ENCODE assay signal across 8 cellular contexts in the genomic region with DNA sequence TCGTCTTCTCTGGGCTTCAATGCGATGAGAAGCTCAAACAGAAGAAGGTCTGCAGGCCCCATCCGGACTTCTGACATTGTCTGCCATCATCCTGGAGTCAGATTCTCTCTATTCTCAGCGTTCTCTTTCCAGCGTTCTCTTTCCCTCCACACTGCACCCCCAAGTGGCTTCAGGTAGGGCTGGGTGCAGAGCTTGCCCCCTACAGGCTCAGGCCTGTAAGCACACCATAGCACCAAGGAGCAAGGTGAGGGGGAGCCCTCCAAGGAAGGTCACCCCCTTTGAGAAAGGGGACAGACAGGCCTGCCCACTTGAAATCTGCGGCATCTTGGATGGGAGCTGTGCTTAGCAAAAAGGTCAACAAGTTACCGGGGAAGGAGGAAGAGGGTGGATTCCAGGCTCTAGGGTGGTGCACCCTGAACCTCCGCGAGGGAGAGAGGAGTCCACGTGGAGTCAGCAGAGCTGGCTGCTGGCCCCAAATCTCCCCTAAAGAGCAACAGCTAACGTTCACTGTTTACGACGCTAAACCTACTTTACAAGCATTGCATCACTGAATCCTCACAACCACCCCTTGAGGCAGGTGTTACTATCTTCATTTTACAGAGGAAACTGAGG. TPM values are rescaled to one million over a fixed set of nuclear protein-coding genes. Genes with fewer than 3 reads are reported as not detected.
A peak's percentile ranks its signal among the peaks of the same experiment; 100 is the strongest.
DNase-seq lines count a peak whose midpoint lies in the region; ATAC-seq and TF ChIP-seq lines count a peak whose summit lies in the region.

No MANE protein-coding gene starts in this region.

- peak; percentile 71 to 80 for TF ChIP-seq CTCF in suprapubic skin (IDR thresholded peaks at IDR 0.05)

- no peaks in the 10 kb centered on the region for H3K79me2 ChIP-seq in trophoblast cell (ENCODE audit: control insufficient read depth, insufficient read depth, low read length, poor library complexity)

- no peak overlapping the region for H2AK5ac ChIP-seq in trophoblast cell (ENCODE audit: low read length)

- H3K27me3 ChIP-seq in suprapubic skin (no peaks in the 10 kb centered on the region), trophoblast cell (ENCODE audit: insufficient read depth, low read length) (no peaks in the 10 kb centered on the region)

- CTCF ChIA-PET in activated CD4-positive, alpha-beta T cell treated with anti-CD3 and anti-CD28 coated beads for 36 hours (lab: Charles Lee): interaction anchor here (0.6 to 8.3 kb wide), 20 partner anchors 11 to 519 kb away, joined by 3 to 234 read pairs (median 3); no protein-coding TSS in a partner anchor

- intact Hi-C loops in activated CD4-positive, alpha-beta T cell treated with anti-CD3 and anti-CD28 coated beads for 36 hours (cut with DNase I, micrococcal nuclease): loop anchor here in 1 of 2 experiments (5.0 kb wide), 1 partner anchor 486 kb away; no protein-coding TSS in a partner anchor
- intact Hi-C loops in activated T-helper 2 cell treated with anti-CD3 and anti-CD28 coated beads, Interferon-gamma antibody, Interleukin-2, Interleukin-4, amounts not matched to agents 10 μg/mL and 5 μg/mL and 100 μg/mL, durations not matched to agents 14 hours and 24 hours and 36 hours (cut with micrococcal nuclease): no loop called here
- intact Hi-C loops in left cardiac atrium (cut with DNase I): loop anchor here (2.0 to 5.0 kb wide), 3 partner anchors 45 to 69 kb away; no protein-coding TSS in a partner anchor

- H3K27ac ChIP-seq in suprapubic skin (no peak overlapping the region), trophoblast cell (ENCODE audit: low read depth, low read length) (no peak overlapping the region)

- no peak overlapping the region for H3K23ac ChIP-seq in trophoblast cell (ENCODE audit: low read length)

- no peak overlapping the region for H2BK5ac ChIP-seq in trophoblast cell (ENCODE audit: low read depth, low read length, poor library complexity)

- H3K14ac ChIP-seq in trophoblast cell (ENCODE audit: low read length): no peak overlapping the region

- no peak overlapping the region for H4K8ac ChIP-seq in trophoblast cell (ENCODE audit: low read depth, low read length)

- H3K4me3 ChIP-seq in suprapubic skin: no peak overlapping the region
- H3K4me3 ChIP-seq in trophoblast cell (ENCODE audit: low read depth, low read length): no peak overlapping the region

- H2BK12ac ChIP-seq in trophoblast cell (ENCODE audit: low read length): no peak overlapping the region

- H3K36me3 ChIP-seq in suprapubic skin (peaks cover 91% of the 10 kb centered on the region), trophoblast cell (ENCODE audit: control insufficient read depth in 1 of 2, insufficient read depth in 2 of 2, low read length in 2 of 2) (peaks cover 28 to 38% of the 10 kb centered on the region in 2 experiments)

- peak; percentile 76 for ATAC-seq in activated CD4-positive, alpha-beta T cell treated with anti-CD3 and anti-CD28 coated beads for 36 hours
- ATAC-seq in HG03354 (IDR thresholded peaks at IDR 0.05; ENCODE audit: poor library complexity, severe bottlenecking, unreplicated experiment) (peak; percentile 66), left cardiac atrium (peak; percentile 73 to 76)

- no peaks in the 10 kb centered on the region for H3K79me1 ChIP-seq in trophoblast cell (ENCODE audit: low read length)

- 72% methylated on average over 12 of the region's 13 CpGs for WGBS in suprapubic skin
- no CpG with 5 or more reads among the region's 13 CpGs for WGBS in trophoblast cell (ENCODE audit: extremely low coverage, insufficient coverage, insufficient read length)

- H4K12ac ChIP-seq in trophoblast cell (ENCODE audit: low read depth, low read length): no peak overlapping the region

- H3K18ac ChIP-seq in trophoblast cell (ENCODE audit: low read length): no peak overlapping the region

- peak; percentile 53 for DNase-seq in activated CD4-positive, alpha-beta T cell treated with anti-CD3 and anti-CD28 coated beads for 36 hours
- no peak for DNase-seq in activated CD4-positive, alpha-beta T cell treated with anti-CD3 and anti-CD28 coated beads for 1 hour
- no peak for DNase-seq in activated T-helper 2 cell treated with anti-CD3 and anti-CD28 coated beads, Interferon-gamma antibody, Interleukin-2, Interleukin-4, amounts not matched to agents 10 μg/mL and 5 μg/mL and 100 μg/mL, durations not matched to agents 14 hours and 24 hours and 36 hours (ENCODE audit: low spot score)
- DNase-seq in left cardiac atrium: no peak
- DNase-seq in suprapubic skin (ENCODE audit: low spot score in 2 of 2): no peak
- DNase-seq in 8988T: no peak
- DNase-seq in trophoblast cell: no peak

- no peaks in the 10 kb centered on the region for H3K4me1 ChIP-seq in suprapubic skin
- peaks cover 0 to under 1% of the 10 kb centered on the region in 2 experiments for H3K4me1 ChIP-seq in trophoblast cell (ENCODE audit: control insufficient read depth in 1 of 2, insufficient read depth in 2 of 2, low read length in 2 of 2)

- H3K4me3 Mint-ChIP-seq in activated CD4-positive, alpha-beta T cell treated with anti-CD3 and anti-CD28 coated beads for 36 hours: no peak overlapping the region
- H3K4me3 Mint-ChIP-seq in activated T-helper 2 cell treated with anti-CD3 and anti-CD28 coated beads, Interferon-gamma antibody, Interleukin-2, Interleukin-4, amounts not matched to agents 10 μg/mL and 5 μg/mL and 100 μg/mL, durations not matched to agents 14 hours and 24 hours and 36 hours (ENCODE audit: low read depth): no peak overlapping the region

- no peak overlapping the region for H3K4me2 ChIP-seq in trophoblast cell (ENCODE audit: low read length)

- no peak overlapping the region for H2AFZ ChIP-seq in trophoblast cell (ENCODE audit: insufficient read depth, low read length, poor library complexity)

- no peak overlapping the region for H3K9ac ChIP-seq in trophoblast cell (ENCODE audit: low read length)

- no peak for TF ChIP-seq POLR2A in suprapubic skin (IDR thresholded peaks at IDR 0.05)

- peaks cover 5% of the 10 kb centered on the region for H3K4me1 Mint-ChIP-seq in activated CD4-positive, alpha-beta T cell treated with anti-CD3 and anti-CD28 coated beads for 36 hours
- peaks cover 11% of the 10 kb centered on the region for H3K4me1 Mint-ChIP-seq in activated T-helper 2 cell treated with anti-CD3 and anti-CD28 coated beads, Interferon-gamma antibody, Interleukin-2, Interleukin-4, amounts not matched to agents 10 μg/mL and 5 μg/mL and 100 μg/mL, durations not matched to agents 14 hours and 24 hours and 36 hours (ENCODE audit: low read depth)

- H3K36me3 Mint-ChIP-seq in activated CD4-positive, alpha-beta T cell treated with anti-CD3 and anti-CD28 coated beads for 36 hours (ENCODE audit: low read depth): peaks cover 82% of the 10 kb centered on the region
- peaks cover 92% of the 10 kb centered on the region for H3K36me3 Mint-ChIP-seq in activated T-helper 2 cell treated with anti-CD3 and anti-CD28 coated beads, Interferon-gamma antibody, Interleukin-2, Interleukin-4, amounts not matched to agents 10 μg/mL and 5 μg/mL and 100 μg/mL, durations not matched to agents 14 hours and 24 hours and 36 hours (ENCODE audit: low read depth)

- H2BK120ac ChIP-seq in trophoblast cell (ENCODE audit: insufficient read depth, low read length, poor library complexity): no peak overlapping the region

- H3K27ac Mint-ChIP-seq in activated CD4-positive, alpha-beta T cell treated with anti-CD3 and anti-CD28 coated beads for 36 hours: no peak overlapping the region
- H3K27ac Mint-ChIP-seq in activated T-helper 2 cell treated with anti-CD3 and anti-CD28 coated beads, Interferon-gamma antibody, Interleukin-2, Interleukin-4, amounts not matched to agents 10 μg/mL and 5 μg/mL and 100 μg/mL, durations not matched to agents 14 hours and 24 hours and 36 hours: peak overlapping the region; percentile 17

- POLR2A ChIA-PET in activated CD4-positive, alpha-beta T cell treated with anti-CD3 and anti-CD28 coated beads for 36 hours (lab: Charles Lee): no interaction called here

- no peak for TF ChIP-seq EP300 in suprapubic skin (IDR thresholded peaks at IDR 0.05)

- H3K9me3 Mint-ChIP-seq in activated CD4-positive, alpha-beta T cell treated with anti-CD3 and anti-CD28 coated beads for 36 hours (ENCODE audit: low read depth): no peaks in the 10 kb centered on the region
- no peaks in the 10 kb centered on the region for H3K9me3 Mint-ChIP-seq in activated T-helper 2 cell treated with anti-CD3 and anti-CD28 coated beads, Interferon-gamma antibody, Interleukin-2, Interleukin-4, amounts not matched to agents 10 μg/mL and 5 μg/mL and 100 μg/mL, durations not matched to agents 14 hours and 24 hours and 36 hours

- no peak overlapping the region for H3K4ac ChIP-seq in trophoblast cell (ENCODE audit: low read depth, low read length)

- no peaks in the 10 kb centered on the region for H3K9me3 ChIP-seq in suprapubic skin
- H3K9me3 ChIP-seq in trophoblast cell (ENCODE audit: insufficient read depth, low read depth, low read length): no peaks in the 10 kb centered on the region

- H4K91ac ChIP-seq in trophoblast cell (ENCODE audit: low read depth, low read length): no peak overlapping the region

- no peaks in the 10 kb centered on the region for H3K27me3 Mint-ChIP-seq in activated CD4-positive, alpha-beta T cell treated with anti-CD3 and anti-CD28 coated beads for 36 hours
- H3K27me3 Mint-ChIP-seq in activated T-helper 2 cell treated with anti-CD3 and anti-CD28 coated beads, Interferon-gamma antibody, Interleukin-2, Interleukin-4, amounts not matched to agents 10 μg/mL and 5 μg/mL and 100 μg/mL, durations not matched to agents 14 hours and 24 hours and 36 hours (ENCODE audit: low read depth): no peaks in the 10 kb centered on the region

RNA-seq across cellular contexts. Expression of gene GPX3, which starts 27.5 kb away (rescaled TPM):
- total RNA-seq in activated CD4-positive, alpha-beta T cell treated with anti-CD3 and anti-CD28 coated beads for 36 hours: not detected
- 0.46 TPM in 1 of 2 replicates, not detected in the other for total RNA-seq in activated T-helper 2 cell treated with anti-CD3 and anti-CD28 coated beads, Interferon-gamma antibody, Interleukin-2, Interleukin-4, amounts not matched to agents 10 μg/mL and 5 μg/mL and 100 μg/mL, durations not matched to agents 14 hours and 24 hours and 36 hours
- total RNA-seq in left cardiac atrium (1,000 to 10,000 TPM; 1,172 to 1,220 TPM), suprapubic skin (100 to 1,000 TPM; 242 to 601 (median 378) TPM)
- 22.4 and 25.1 TPM in 2 replicates for polyA plus RNA-seq in trophoblast cell (2013)

RNA-seq across cellular contexts. Expression of gene TNIP1, which starts 32.9 kb away (rescaled TPM):
- total RNA-seq in activated CD4-positive, alpha-beta T cell treated with anti-CD3 and anti-CD28 coated beads for 36 hours: 100 to 1,000 TPM; 351 to 408 TPM
- 473 and 477 TPM in 2 replicates for total RNA-seq in activated T-helper 2 cell treated with anti-CD3 and anti-CD28 coated beads, Interferon-gamma antibody, Interleukin-2, Interleukin-4, amounts not matched to agents 10 μg/mL and 5 μg/mL and 100 μg/mL, durations not matched to agents 14 hours and 24 hours and 36 hours
- total RNA-seq in left cardiac atrium (100 to 1,000 TPM in 1 of 2 donors, 10 to 100 TPM in 1; 80.4 to 101 TPM), suprapubic skin (10 to 100 TPM; 47.5 to 94.7 (median 70.9) TPM)
- polyA plus RNA-seq in trophoblast cell (2013): 54.1 and 54.5 TPM in 2 replicates

Comparison
In these comparisons a context has a peak if more than half of its experiments do, and no peak if none do; other contexts are left out.
1. RNA of gene GPX3, which starts 27.5 kb away (total RNA-seq): 1,172 to 1,220 TPM in left cardiac atrium and 242 to 601 TPM in suprapubic skin; not detected in activated CD4-positive, alpha-beta T cell treated with anti-CD3 and anti-CD28 coated beads for 36 hours and 0.46 TPM in activated T-helper 2 cell treated with anti-CD3 and anti-CD28 coated beads, Interferon-gamma antibody, Interleukin-2, Interleukin-4, amounts not matched to agents 10 μg/mL and 5 μg/mL and 100 μg/mL, durations not matched to agents 14 hours and 24 hours and 36 hours; every median in the first group is over 100 times any median in the second.
2. Peak in every context shown above with its lines, with median percentiles within 50 percentile points of each other: ATAC-seq.